9 cellular contexts compared by ENCODE assay signal in genomic region chr6:61809004-61809595, GRCh38.
A peak's percentile ranks its signal among the peaks of the same experiment; 100 is the strongest.
DNase-seq lines count a peak whose midpoint lies in the region; ATAC-seq and TF ChIP-seq lines count a peak whose summit lies in the region.
"Had no signal": no experiment of that assay in that cellular context is flagged by ENCODE, and none has a peak within 500 bp of the region (broad histone marks: within the 10 kb centered on the region; RNA-seq: fewer than 3 reads in every experiment).

No MANE protein-coding gene starts in this region.

- in situ Hi-C loops in T47D (cut with HindIII; ENCODE audit: low pct_unique_long_range_greater_than_20kb, low sequenced_read_pairs): no loop called here

- POLR2A ChIA-PET in HEK293T (lab: Yijun Ruan, JAX): no interaction called here

- H3K36me3 Mint-ChIP-seq in neural crest cell (ENCODE audit: low read depth): peaks cover 3% of the 10 kb centered on the region

- H3K9me3 Mint-ChIP-seq in neural crest cell: peaks cover 10% of the 10 kb centered on the region

- peak; percentile 26 for TF ChIP-seq CTCF in GM10266 (IDR thresholded peaks at IDR 0.05; ENCODE audit: control insufficient read depth, insufficient read depth, low read depth, missing control alignments)
- TF ChIP-seq CTCF in neural crest cell (conservative IDR thresholded peaks at IDR 0.05): peak; percentile 81

- H3K27ac Mint-ChIP-seq in neural crest cell (ENCODE audit: unreplicated experiment): no peak overlapping the region

- no peak for ATAC-seq in GM19328 (IDR thresholded peaks at IDR 0.05; ENCODE audit: unreplicated experiment)

- peaks cover 3% of the 10 kb centered on the region for H3K4me1 Mint-ChIP-seq in neural crest cell

- DNase-seq in GM10266 (ENCODE audit: extremely low spot score) (peak; percentile 5), HEK293T (ENCODE audit: extremely low spot score) (peak; percentile 3), NCI-H2227 treated with DMSO at 0.1 percent for 48 hours (lab: John Stamatoyannopoulos, UW) (peak; percentile 19), T47D (ENCODE audit: low read depth in 1 of 2, low spot score in 1 of 2) (peak; percentile 22 to 64), neural crest cell (ENCODE audit: low read depth, low spot score) (no peak), activated T-cell treated with anti-CD3 and anti-CD28 coated beads for 4 hours (no peak), COLO668 (lab: John Stamatoyannopoulos, UW; ENCODE audit: unreplicated experiment) (no peak)
- DNase-seq: upper lobe of left lung had no signal

- no peaks in the 10 kb centered on the region for H3K27me3 Mint-ChIP-seq in neural crest cell (ENCODE audit: low read depth)

- CTCF ChIA-PET in HEK293T (lab: Yijun Ruan, JAX): interaction anchor here (0.6 to 1.3 kb wide), 4 partner anchors 100 to 475 kb away, joined by 3 to 8 read pairs (median 3); no protein-coding TSS in a partner anchor

- no peak overlapping the region for H3K4me3 Mint-ChIP-seq in neural crest cell

TF ChIP-seq in HEK293T, 16 proteins besides CTCF, POLR2A, EP300 and RAD21:
- TF ChIP-seq CTBP1 (IDR thresholded peaks at IDR 0.05; ENCODE audit: borderline replicate concordance) (no peak), NFRKB (IDR thresholded peaks at IDR 0.05) (no peak), FOXK2 (IDR thresholded peaks at IDR 0.05) (no peak), TARDBP (IDR thresholded peaks at IDR 0.05) (no peak), BHLHE40 (IDR thresholded peaks at IDR 0.05; ENCODE audit: borderline replicate concordance) (no peak), LEF1 (IDR thresholded peaks at IDR 0.05; ENCODE audit: borderline replicate concordance) (no peak), ELF4 (IDR thresholded peaks at IDR 0.05) (no peak), HDGF (IDR thresholded peaks at IDR 0.05; ENCODE audit: borderline replicate concordance) (no peak), SUZ12 (IDR thresholded peaks at IDR 0.05) (no peak), SP1 (IDR thresholded peaks at IDR 0.05) (no peak), L3MBTL2 (conservative IDR thresholded peaks at IDR 0.05) (no peak), ZNF384 (IDR thresholded peaks at IDR 0.05) (no peak), FOXM1 (IDR thresholded peaks at IDR 0.05; ENCODE audit: borderline replicate concordance) (no peak)

Comparison
In these comparisons a context has a peak if more than half of its experiments do, and no peak if none do; other contexts are left out.
1. DNase-seq: peak in GM10266 (single experiment), HEK293T (single experiment), NCI-H2227 treated with DMSO at 0.1 percent for 48 hours (single experiment) and T47D (2 of 2); none in neural crest cell (single experiment), activated T-cell treated with anti-CD3 and anti-CD28 coated beads for 4 hours (single experiment) and COLO668 (single experiment).